Comparison of ENCODE assay signal across 34 cellular contexts in genomic region chr6:170360476-170360875, GRCh38. TPM values are rescaled to one million over a fixed set of nuclear protein-coding genes. Genes with fewer than 3 reads are reported as not detected.
DNase-seq lines count a peak whose midpoint lies in the region; ATAC-seq and TF ChIP-seq lines count a peak whose summit lies in the region.
"Had no signal": no experiment of that assay in that cellular context is flagged by ENCODE, and none has a peak within 500 bp of the region (broad histone marks: within the 10 kb centered on the region; RNA-seq: fewer than 3 reads in every experiment).

No MANE protein-coding gene starts in this region.

- H3K4me3 ChIP-seq in ACC112 (ENCODE audit: low read depth, low read length) (no peak overlapping the region; the same call in 1 of the 2 replicates), Panc1 (ENCODE audit: low read depth in 2 of 2, low read length in 2 of 2) (no peak overlapping the region), epithelial cell of esophagus (ENCODE audit: low read length) (no peak overlapping the region)
- H3K4me3 ChIP-seq: esophagus squamous epithelium, MG63, SJCRH30, thyroid gland, uterus had no signal

- TSS peak; percentile 6 for BruUV-seq in Panc1 (replicated peaks; lab: Mats Ljungman, UMichigan)

- peaks cover 3% of the 10 kb centered on the region; the same call in 1 of the 2 replicates for H3K36me3 ChIP-seq in ACC112 (ENCODE audit: insufficient read depth, low read length)
- no peaks in the 10 kb centered on the region; the same call in 1 of the 2 replicates for H3K36me3 ChIP-seq in Panc1 (ENCODE audit: control insufficient read depth, insufficient read depth, low read length)
- H3K36me3 ChIP-seq: uterus had no signal

- H3K27me3 ChIP-seq in ACC112 (ENCODE audit: insufficient read depth, low read length) = no peaks in the 10 kb centered on the region
- H3K27me3 ChIP-seq in Panc1 (ENCODE audit: control insufficient read depth, insufficient read depth, low read length) = no peaks in the 10 kb centered on the region
- H3K27me3 ChIP-seq: esophagus squamous epithelium, MG63, SJCRH30, thyroid gland, uterus had no signal

- DNase-seq in Panc1 (ENCODE audit: low read depth, low spot score) (no peak), epithelial cell of esophagus (ENCODE audit: low read depth) (peak; percentile 33), glomerular endothelial cell (ENCODE audit: extremely low read depth, low read depth, low spot score) (peak; percentile 77), HCEC 1CT (no peak)
- DNase-seq: 8988T; activated CD4-positive, alpha-beta T cell treated with anti-CD3 and anti-CD28 coated beads for 4 hours; activated CD8-positive, alpha-beta T cell treated with anti-CD3 and anti-CD28 coated beads, Interleukin-2, amount 10 ng/mL, durations not matched to agents 7 days and 5 days; activated naive CD4-positive, alpha-beta T cell treated with anti-CD3 and anti-CD28 coated beads, Interleukin-2, amount 10 ng/mL, durations not matched to agents 7 days and 5 days; CD4-positive, alpha-beta T cell; DND-41; endodermal cell; esophagus squamous epithelium; islet precursor cell; KG1; left ventricle myocardium superior; MG63; NCI-H1105; NCI-H187; right cardiac atrium; RPMI8226; SJCRH30; stimulated activated CD4-positive, alpha-beta T cell treated with anti-CD3 and anti-CD28 coated beads, Interleukin-2, amount 100 ng/mL, for 24 hours; stimulated activated CD8-positive, alpha-beta memory T cell treated with anti-CD3 and anti-CD28 coated beads, Interleukin-4, amount 100 ng/mL, for 48 hours; stimulated activated naive CD8-positive, alpha-beta T cell treated with anti-CD3 and anti-CD28 coated beads, Interleukin-15, amount 100 ng/mL, for 72 hours; T-helper 9 cell; thyroid gland; uterus; WERI-Rb-1 had no signal

- H3K4me1 ChIP-seq in ACC112 (ENCODE audit: control insufficient read depth, insufficient read depth, low read length, unreplicated experiment) (peaks cover 11% of the 10 kb centered on the region), Panc1 (ENCODE audit: control insufficient read depth, insufficient read depth, low read length) (no peaks in the 10 kb centered on the region)
- H3K4me1 ChIP-seq: SJCRH30, uterus had no signal

- intact Hi-C loops in Panc1 (cut with micrococcal nuclease; ENCODE audit: unreplicated experiment) = no loop called here

- no peak overlapping the region for H2AFZ ChIP-seq in ACC112 (ENCODE audit: low read length, unreplicated experiment)

- TF ChIP-seq CTCF in Panc1 (IDR thresholded peaks at IDR 0.05) = no peak
- TF ChIP-seq CTCF in epithelial cell of esophagus (IDR thresholded peaks at IDR 0.05; ENCODE audit: insufficient read depth, low read depth, low read length, missing control alignments) = no peak

- peak overlapping the region; percentile 15; the same call in 1 of the 2 replicates for H3K27ac ChIP-seq in ACC112 (ENCODE audit: low read depth, low read length)
- H3K27ac ChIP-seq in Panc1 (ENCODE audit: low read length) = no peak overlapping the region
- H3K27ac ChIP-seq: SJCRH30, uterus, WERI-Rb-1 had no signal

- H3K79me2 ChIP-seq in ACC112 (ENCODE audit: control insufficient read depth, insufficient read depth, low read length, unreplicated experiment) = peaks cover 2% of the 10 kb centered on the region

- H3K9me3 ChIP-seq in Panc1 (ENCODE audit: control insufficient read depth, insufficient read depth, low read depth, low read length) = no peaks in the 10 kb centered on the region
- H3K9me3 ChIP-seq: esophagus squamous epithelium, MG63, SJCRH30, thyroid gland, uterus had no signal

- ATAC-seq in Panc1 = no peak
- no peak for ATAC-seq in HG03025 (IDR thresholded peaks at IDR 0.05; ENCODE audit: low FRiP score, unreplicated experiment)
- ATAC-seq in GM18909 (IDR thresholded peaks at IDR 0.05; ENCODE audit: poor library complexity, unreplicated experiment) = no peak
- ATAC-seq in HG03460 (IDR thresholded peaks at IDR 0.05; ENCODE audit: unreplicated experiment) = no peak
- ATAC-seq: activated CD8-positive, alpha-beta T cell treated with anti-CD3 and anti-CD28 coated beads, Interleukin-2, amount 10 ng/mL, durations not matched to agents 7 days and 5 days; activated T-helper 17 cell treated with anti-CD3 and anti-CD28 coated beads, Interleukin-2, amount 50 U/mL, for 72 hours; HCT116; left ventricle myocardium superior; right cardiac atrium; stimulated activated naive CD8-positive, alpha-beta T cell treated with anti-CD3 and anti-CD28 coated beads, Interleukin-15, amount 100 ng/mL, for 72 hours had no signal

- in situ Hi-C loops in Panc1 (cut with HindIII; ENCODE audit: low pct_unique_long_range_greater_than_20kb, low sequenced_read_pairs) = no loop called here

- POLR2A ChIA-PET in Panc1 (lab: Charles Lee) = no interaction called here

- CTCF ChIA-PET in Panc1 (lab: Charles Lee) = no interaction called here

RNA-seq across cellular contexts. Expression of gene FAM120B, which starts 53.9 kb away (rescaled TPM):
- 38.0 TPM for total RNA-seq in Panc1 (2021; ENCODE audit: unreplicated experiment)
- polyA plus RNA-seq in Panc1 (2012; ENCODE audit: insufficient read length) = 32.6 TPM
- total RNA-seq in glomerular endothelial cell = 25.1 and 33.8 TPM in 2 replicates

Comparison
In these comparisons a context has a peak if more than half of its experiments do, and no peak if none do; other contexts are left out.
1. DNase-seq: peak in epithelial cell of esophagus (single experiment) and glomerular endothelial cell (single experiment); none in Panc1 (single experiment) and HCEC 1CT (single experiment).